Comparison of ENCODE assay signal across 12 cellular contexts in genomic region chr18:80201739-80202138, GRCh38. TPM values are rescaled to one million over a fixed set of nuclear protein-coding genes. Genes with fewer than 3 reads are reported as not detected.
DNase-seq lines count a peak whose midpoint lies in the region; ATAC-seq and TF ChIP-seq lines count a peak whose summit lies in the region.
"Had no signal": no experiment of that assay in that cellular context is flagged by ENCODE, and none has a peak within 500 bp of the region (broad histone marks: within the 10 kb centered on the region; RNA-seq: fewer than 3 reads in every experiment).

No MANE protein-coding gene starts in this region.

- H3K4me3 ChIP-seq in CD4-positive, CD25-positive, alpha-beta regulatory T cell (ENCODE audit: low read depth, low read length) = peak overlapping the region; percentile 24
- no peak overlapping the region for H3K4me3 ChIP-seq in ascending aorta
- H3K4me3 ChIP-seq: GM23248 had no signal

- peaks cover 3 to 11% (median 10%) of the 10 kb centered on the region in 4 donors for H3K4me1 Mint-ChIP-seq in CD4-positive, CD25-positive, alpha-beta regulatory T cell

- peak overlapping the region in 1 of 4 donors; percentile 23 for H3K4me3 Mint-ChIP-seq in CD4-positive, CD25-positive, alpha-beta regulatory T cell

- H3K4me1 ChIP-seq in CD4-positive, CD25-positive, alpha-beta regulatory T cell (ENCODE audit: control insufficient read depth, insufficient read depth, low read length, poor library complexity, severe bottlenecking) = peaks cover 9% of the 10 kb centered on the region
- no peaks in the 10 kb centered on the region for H3K4me1 ChIP-seq in ascending aorta

- H3K27me3 ChIP-seq in CD4-positive, CD25-positive, alpha-beta regulatory T cell (ENCODE audit: control insufficient read depth, insufficient read depth, low read length) = no peaks in the 10 kb centered on the region
- no peaks in the 10 kb centered on the region for H3K27me3 ChIP-seq in ascending aorta

- intact Hi-C loops in ascending aorta (cut with DNase I) = no loop called here

- H3K36me3 ChIP-seq in CD4-positive, CD25-positive, alpha-beta regulatory T cell (ENCODE audit: control insufficient read depth, insufficient read depth, low read length) = no peaks in the 10 kb centered on the region
- H3K36me3 ChIP-seq in ascending aorta = no peaks in the 10 kb centered on the region

- no peak for ATAC-seq in CD4-positive, CD25-positive, alpha-beta regulatory T cell (ENCODE audit: low read depth in 2 of 2)
- ATAC-seq in GM19372 (IDR thresholded peaks at IDR 0.05; ENCODE audit: low read depth, unreplicated experiment) (peak; percentile 7), HG02678 (IDR thresholded peaks at IDR 0.05; ENCODE audit: unreplicated experiment) (peak; percentile 18), HG03457 (IDR thresholded peaks at IDR 0.05; ENCODE audit: unreplicated experiment) (peak; percentile 6)

- H3K9me3 ChIP-seq in CD4-positive, CD25-positive, alpha-beta regulatory T cell (ENCODE audit: control insufficient read depth in 2 of 2, low read length in 2 of 2) = no peaks in the 10 kb centered on the region
- H3K9me3 ChIP-seq in ascending aorta = no peaks in the 10 kb centered on the region

- H3K36me3 Mint-ChIP-seq in CD4-positive, CD25-positive, alpha-beta regulatory T cell = no peaks in the 10 kb centered on the region

- no peak for DNase-seq in CD4-positive, CD25-positive, alpha-beta regulatory T cell
- DNase-seq in cortex of kidney (lab: John Stamatoyannopoulos, UW) (no peak), ascending aorta (ENCODE audit: low spot score in 2 of 2) (no peak), globus pallidus (ENCODE audit: low spot score) (no peak), kidney glomerular epithelial cell (lab: John Stamatoyannopoulos, UW) (no peak)
- DNase-seq: activated CD4-positive, CD25-positive, alpha-beta regulatory T cell treated with anti-CD3 and anti-CD28 coated beads, Interleukin-2, amount 50 U/mL, for 72 hours; activated gamma-delta T cell; GM23248 had no signal

- H3K27ac Mint-ChIP-seq in CD4-positive, CD25-positive, alpha-beta regulatory T cell = no peak overlapping the region

- H3K27ac ChIP-seq in CD4-positive, CD25-positive, alpha-beta regulatory T cell (ENCODE audit: insufficient read depth, low read length, poor library complexity, severe bottlenecking) = no peak overlapping the region
- no peak overlapping the region for H3K27ac ChIP-seq in ascending aorta
- H3K27ac ChIP-seq: GM23248, parathyroid adenoma had no signal

- peaks cover 20% of the 10 kb centered on the region for H3K27me3 Mint-ChIP-seq in CD4-positive, CD25-positive, alpha-beta regulatory T cell

- H3K9me3 Mint-ChIP-seq in CD4-positive, CD25-positive, alpha-beta regulatory T cell = peaks cover 0 to 4% (median 0%) of the 10 kb centered on the region in 7 donors

- TF ChIP-seq CTCF in ascending aorta (IDR thresholded peaks at IDR 0.05) = no peak

RNA-seq across cellular contexts. Expression of gene PARD6G, which starts 45.6 kb away (rescaled TPM):
- 0.20 TPM for total RNA-seq in CD4-positive, CD25-positive, alpha-beta regulatory T cell
- polyA plus RNA-seq in CD4-positive, CD25-positive, alpha-beta regulatory T cell = under 1 TPM; 0.36 to 0.48 (median 0.43) TPM
- 7.9 TPM for total RNA-seq in ascending aorta

Comparison
In these comparisons a context has a peak if more than half of its experiments do, and no peak if none do; other contexts are left out.
1. ATAC-seq: peak in GM19372 (single experiment), HG02678 (single experiment) and HG03457 (single experiment); none in CD4-positive, CD25-positive, alpha-beta regulatory T cell (0 of 2).